In the genomic region with DNA sequence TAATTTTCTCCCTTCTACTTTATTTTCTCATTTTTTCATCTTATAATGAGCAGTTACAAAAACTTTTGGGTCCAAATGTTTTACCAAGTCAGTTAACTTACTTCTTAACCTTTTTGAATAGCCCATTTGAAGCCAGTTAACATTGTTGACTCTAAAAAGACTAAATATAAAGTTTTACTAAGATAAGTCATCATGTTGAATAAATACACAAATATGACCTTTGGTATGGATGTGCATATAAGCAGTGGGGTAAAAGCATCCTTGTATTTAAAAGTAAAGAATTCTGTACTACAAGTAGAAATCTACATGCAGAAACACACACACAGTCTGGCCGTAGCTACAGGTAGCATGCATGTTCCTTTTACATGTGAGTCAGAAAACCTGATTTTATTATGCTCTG, we compare ENCODE assay signal across 31 cellular contexts.
"Had no signal": no experiment of that assay in that cellular context is flagged by ENCODE, and none has a peak within 500 bp of the region (broad histone marks: within the 10 kb centered on the region; RNA-seq: fewer than 3 reads in every experiment).

No MANE protein-coding gene starts in this region.

- H3K9me3 Mint-ChIP-seq: nephron; neural progenitor cell; stimulated activated memory B cell treated with anti-CD40 and anti-IgM and Interleukin-4, amounts not matched to agents 10 μg/mL and 1 μg/mL and 100 μg/mL, for 72 hours; stimulated activated naive CD8-positive, alpha-beta T cell treated with anti-CD3 and anti-CD28 coated beads, Interleukin-15, amount 100 ng/mL, for 72 hours; type B pancreatic cell had no signal

- DNase-seq: natural killer cell; occipital lobe; ovary; posterior cingulate gyrus; psoas muscle; right cardiac atrium; right lobe of liver; sigmoid colon; small intestine; spleen; stimulated activated CD4-positive, alpha-beta T cell treated with anti-CD3 and anti-CD28 coated beads, Interleukin-12 subunit alpha, Interleukin-12 subunit beta, amount 100 ng/mL, for 4 hours; stimulated activated CD4-positive, alpha-beta T cell treated with anti-CD3 and anti-CD28 coated beads, Interleukin-1b, Interleukin-23, amount 100 ng/mL, for 48 hours; stimulated activated CD4-positive, alpha-beta T cell treated with anti-CD3 and anti-CD28 coated beads, Interleukin-4, amount 100 ng/mL, for 1 hour; stimulated activated CD4-positive, alpha-beta T cell treated with anti-CD3 and anti-CD28 coated beads, Interleukin-4, amount 100 ng/mL, for 4 hours; stimulated activated CD8-positive, alpha-beta memory T cell treated with anti-CD3 and anti-CD28 coated beads, Interleukin-4, amount 100 ng/mL, for 48 hours; stimulated activated naive CD4-positive, alpha-beta T cell; stimulated activated naive CD8-positive, alpha-beta T cell treated with anti-CD3 and anti-CD28 coated beads, Interleukin-15, amount 100 ng/mL, for 72 hours; stimulated activated naive CD8-positive, alpha-beta T cell treated with anti-CD3 and anti-CD28 coated beads, Interleukin-15, Interleukin-2, amounts not matched to agents 100 U/mL and 50 U/mL, for 24 hours; substantia nigra; testis; tibial artery; transverse colon; upper lobe of right lung; uterus had no signal

- H3K4me1 Mint-ChIP-seq: natural killer cell; nephron; neural progenitor cell; stimulated activated memory B cell treated with anti-CD40 and anti-IgM and Interleukin-4, amounts not matched to agents 10 μg/mL and 1 μg/mL and 100 μg/mL, for 72 hours; stimulated activated naive CD8-positive, alpha-beta T cell treated with anti-CD3 and anti-CD28 coated beads, Interleukin-15, amount 100 ng/mL, for 72 hours had no signal

- H3K9ac ChIP-seq: neural progenitor cell, parathyroid adenoma had no signal

- H3K9me3 ChIP-seq: ovary, psoas muscle, right lobe of liver, sigmoid colon, spleen, suprapubic skin, testis, tibial artery, transverse colon, upper lobe of right lung, uterus had no signal

- H3K4me1 ChIP-seq: neural progenitor cell, parathyroid adenoma, psoas muscle, right lobe of liver, sigmoid colon, spleen, suprapubic skin, testis, tibial artery, transverse colon, upper lobe of right lung, uterus had no signal

- H3K27me3 ChIP-seq: neural progenitor cell, ovary, sigmoid colon, spleen, suprapubic skin, testis, tibial artery, transverse colon, upper lobe of right lung, uterus had no signal

- H3K4me2 ChIP-seq: neural progenitor cell had no signal

- ATAC-seq: natural killer cell; psoas muscle; right cardiac atrium; right lobe of liver; stimulated activated memory B cell treated with anti-CD40 and anti-IgM and Interleukin-4, amounts not matched to agents 10 μg/mL and 1 μg/mL and 100 μg/mL, for 72 hours; stimulated activated naive CD8-positive, alpha-beta T cell treated with anti-CD3 and anti-CD28 coated beads, Interleukin-15, amount 100 ng/mL, for 72 hours; stimulated activated naive CD8-positive, alpha-beta T cell treated with anti-CD3 and anti-CD28 coated beads, Interleukin-15, Interleukin-2, amounts not matched to agents 100 U/mL and 50 U/mL, for 24 hours; upper lobe of right lung had no signal

- H3K4me3 Mint-ChIP-seq: natural killer cell; nephron; neural progenitor cell; stimulated activated memory B cell treated with anti-CD40 and anti-IgM and Interleukin-4, amounts not matched to agents 10 μg/mL and 1 μg/mL and 100 μg/mL, for 72 hours; stimulated activated naive CD8-positive, alpha-beta T cell treated with anti-CD3 and anti-CD28 coated beads, Interleukin-15, amount 100 ng/mL, for 72 hours; type B pancreatic cell had no signal

- H3K36me3 ChIP-seq: neural progenitor cell, ovary, right lobe of liver, sigmoid colon, spleen, suprapubic skin, tibial artery, transverse colon, upper lobe of right lung, uterus had no signal

- H3K4me3 ChIP-seq: neural progenitor cell, ovary, psoas muscle, right lobe of liver, sigmoid colon, spleen, suprapubic skin, testis, tibial artery, transverse colon, upper lobe of right lung, uterus had no signal

- H3K79me2 ChIP-seq: parathyroid adenoma had no signal

- H3K27ac ChIP-seq: neural progenitor cell, ovary, parathyroid adenoma, psoas muscle, right lobe of liver, sigmoid colon, spleen, suprapubic skin, testis, tibial artery, transverse colon, upper lobe of right lung, uterus had no signal

- H2AFZ ChIP-seq: neural progenitor cell, parathyroid adenoma had no signal

- H3K27me3 Mint-ChIP-seq: progenitor cell of endocrine pancreas; stimulated activated memory B cell treated with anti-CD40 and anti-IgM and Interleukin-4, amounts not matched to agents 10 μg/mL and 1 μg/mL and 100 μg/mL, for 72 hours; stimulated activated naive CD8-positive, alpha-beta T cell treated with anti-CD3 and anti-CD28 coated beads, Interleukin-15, amount 100 ng/mL, for 72 hours; type B pancreatic cell had no signal

- H3K27ac Mint-ChIP-seq: natural killer cell; nephron; neural progenitor cell; progenitor cell of endocrine pancreas; stimulated activated memory B cell treated with anti-CD40 and anti-IgM and Interleukin-4, amounts not matched to agents 10 μg/mL and 1 μg/mL and 100 μg/mL, for 72 hours; stimulated activated naive CD8-positive, alpha-beta T cell treated with anti-CD3 and anti-CD28 coated beads, Interleukin-15, amount 100 ng/mL, for 72 hours; type B pancreatic cell had no signal

- H3K36me3 Mint-ChIP-seq: natural killer cell; neural progenitor cell; stimulated activated memory B cell treated with anti-CD40 and anti-IgM and Interleukin-4, amounts not matched to agents 10 μg/mL and 1 μg/mL and 100 μg/mL, for 72 hours; type B pancreatic cell had no signal
